Comparison of ENCODE assay signal across 9 cellular contexts in the genomic region with DNA sequence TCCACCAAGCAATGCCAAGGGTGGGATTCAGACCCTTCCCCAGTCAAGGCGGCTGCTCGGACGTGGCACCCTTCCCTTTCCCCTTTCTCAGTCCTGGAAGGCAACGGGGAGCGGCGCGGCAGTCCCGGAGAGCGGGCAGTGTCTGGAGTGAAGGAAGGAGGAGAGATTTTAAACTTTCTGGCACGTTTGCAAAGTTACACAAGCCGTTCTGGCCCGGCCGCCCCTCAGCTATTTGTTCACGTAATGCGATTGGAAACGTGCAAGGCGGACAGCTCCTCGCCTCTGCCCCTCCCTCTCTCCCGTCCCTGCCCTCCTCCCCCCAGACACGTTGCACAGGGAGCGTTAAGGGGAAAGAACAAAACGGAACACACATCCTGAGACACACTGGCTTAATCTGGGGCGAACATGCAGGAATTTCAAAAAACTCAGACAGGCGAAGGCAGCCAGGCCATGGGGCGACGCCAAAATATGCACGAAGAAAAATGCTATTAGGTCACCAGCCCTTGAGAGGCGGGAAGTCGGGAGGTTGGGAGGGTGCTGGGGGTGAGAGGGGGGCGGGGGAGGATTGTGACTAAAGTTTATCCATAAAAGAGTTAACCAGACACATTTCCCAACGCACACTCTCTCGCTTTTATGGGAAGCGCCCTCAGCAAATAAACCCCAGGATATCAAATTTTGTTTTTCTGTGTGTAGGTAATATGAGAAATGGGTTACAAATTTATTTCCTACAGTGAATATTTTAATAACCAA. TPM values are rescaled to one million over a fixed set of nuclear protein-coding genes. Genes with fewer than 3 reads are reported as not detected.
DNase-seq lines count a peak whose midpoint lies in the region; ATAC-seq and TF ChIP-seq lines count a peak whose summit lies in the region.
"Had no signal": no experiment of that assay in that cellular context is flagged by ENCODE, and none has a peak within 500 bp of the region (broad histone marks: within the 10 kb centered on the region; RNA-seq: fewer than 3 reads in every experiment).

A gene with protein sequence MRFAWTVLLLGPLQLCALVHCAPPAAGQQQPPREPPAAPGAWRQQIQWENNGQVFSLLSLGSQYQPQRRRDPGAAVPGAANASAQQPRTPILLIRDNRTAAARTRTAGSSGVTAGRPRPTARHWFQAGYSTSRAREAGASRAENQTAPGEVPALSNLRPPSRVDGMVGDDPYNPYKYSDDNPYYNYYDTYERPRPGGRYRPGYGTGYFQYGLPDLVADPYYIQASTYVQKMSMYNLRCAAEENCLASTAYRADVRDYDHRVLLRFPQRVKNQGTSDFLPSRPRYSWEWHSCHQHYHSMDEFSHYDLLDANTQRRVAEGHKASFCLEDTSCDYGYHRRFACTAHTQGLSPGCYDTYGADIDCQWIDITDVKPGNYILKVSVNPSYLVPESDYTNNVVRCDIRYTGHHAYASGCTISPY (minus strand): TSS at position 144 of the 750 bp plus-strand sequence. CDS start 274 bp downstream, outside the sequence.

- H3K27me3 Mint-ChIP-seq in GM23338 (ENCODE audit: insufficient read depth, low read depth, poor library complexity) = peaks cover 30% of the 10 kb centered on the region
- peaks cover 27% of the 10 kb centered on the region for H3K27me3 Mint-ChIP-seq in memory B cell

- H3K4me1 ChIP-seq in GM23338 (ENCODE audit: insufficient read depth) (peaks cover 14% of the 10 kb centered on the region), endocrine pancreas (ENCODE audit: control insufficient read depth, insufficient read depth, low read length) (peaks cover 3% of the 10 kb centered on the region), tibial nerve (peaks cover 0 to 46% (median 0%) of the 10 kb centered on the region in 4 donors)

- no peaks in the 10 kb centered on the region for H3K79me2 ChIP-seq in GM23338 (replicated peaks; ENCODE audit: insufficient read depth)

- H3K4me3 ChIP-seq in GM23338 (peak within 1 kb of the TSS; percentile 74), endocrine pancreas (ENCODE audit: control insufficient read depth, insufficient read depth, low read length) (peak within 1 kb of the TSS; percentile 26), tibial nerve (peak within 1 kb of the TSS; percentile 44 to 63 (median 56))
- H3K4me3 ChIP-seq: K562 had no signal

- peak within 1 kb of the TSS; percentile 99 for H2AFZ ChIP-seq in GM23338

- peak; percentile 93 for DNase-seq in AG20443 (ENCODE audit: low spot score)
- DNase-seq in GM23338 (ENCODE audit: low spot score) = peak; percentile 69
- DNase-seq in SHP77 treated with DMSO at 0.1 percent for 48 hours (lab: John Stamatoyannopoulos, UW) = peak; percentile 30
- no peak for DNase-seq in memory B cell (ENCODE audit: low spot score in 2 of 2)
- DNase-seq in tibial nerve (ENCODE audit: low spot score in 2 of 2) = peak; percentile 68 to 80
- no peak for DNase-seq in NCI-H2107 (lab: John Stamatoyannopoulos, UW)

- no peaks in the 10 kb centered on the region for H3F3A ChIP-seq in GM23338 (replicated peaks; ENCODE audit: low read depth)

- no peaks in the 10 kb centered on the region for H3K9me2 ChIP-seq in GM23338 (ENCODE audit: insufficient read depth)

- H3K9me3 Mint-ChIP-seq in GM23338 = no peaks in the 10 kb centered on the region
- no peaks in the 10 kb centered on the region for H3K9me3 Mint-ChIP-seq in memory B cell

- H3K4me2 ChIP-seq in GM23338 = peak within 1 kb of the TSS; percentile 96

- H3K4me1 Mint-ChIP-seq in GM23338 (peaks cover 22% of the 10 kb centered on the region), memory B cell (peaks cover 10% of the 10 kb centered on the region)

- TF ChIP-seq EP300 in tibial nerve (IDR thresholded peaks at IDR 0.05) = peak in 1 of 2 donors; percentile 73

- H3K9me3 ChIP-seq in endocrine pancreas (ENCODE audit: control insufficient read depth, low read length) (no peaks in the 10 kb centered on the region), tibial nerve (no peaks in the 10 kb centered on the region)

- WGBS in tibial nerve, 2 donors = 1 to 2% methylated on average over 33 of the region's 33 CpGs

- ATAC-seq in GM23338 (peak; percentile 22), memory B cell (ENCODE audit: low read depth) (no peak), GM21619 (IDR thresholded peaks at IDR 0.05; ENCODE audit: unreplicated experiment) (no peak)
- ATAC-seq: K562 had no signal

- H3K4me3 Mint-ChIP-seq in GM23338 (peak within 1 kb of the TSS; percentile 78), memory B cell (peak within 1 kb of the TSS; percentile 62)

- peak in 1 of 2 donors; percentile 36 for TF ChIP-seq POLR2A in tibial nerve (IDR thresholded peaks at IDR 0.05)

- TF ChIP-seq CTCF in GM23338 (conservative IDR thresholded peaks at IDR 0.05; ENCODE audit: low read depth in 2 of 2) = no peak
- TF ChIP-seq CTCF in tibial nerve (IDR thresholded peaks at IDR 0.05) = no peak

- no peaks in the 10 kb centered on the region for H4K20me1 ChIP-seq in GM23338 (replicated peaks; ENCODE audit: insufficient read depth)

- no peak within 1 kb of the TSS for H3K27ac ChIP-seq in GM23338 (ENCODE audit: low read depth)
- H3K27ac ChIP-seq in tibial nerve = peak within 1 kb of the TSS in 3 of 4 donors; percentile 36 to 76 (median 55)

- no peak within 1 kb of the TSS for H3K27ac Mint-ChIP-seq in GM23338
- no peak within 1 kb of the TSS for H3K27ac Mint-ChIP-seq in memory B cell

- H3K9ac ChIP-seq in endocrine pancreas (ENCODE audit: control insufficient read depth, insufficient read depth, low read length) = peak within 1 kb of the TSS; percentile 44

- H3K36me3 ChIP-seq in GM23338 (ENCODE audit: insufficient read depth) = no peaks in the 10 kb centered on the region
- H3K36me3 ChIP-seq in endocrine pancreas (ENCODE audit: control insufficient read depth, insufficient read depth, low read length) = no peaks in the 10 kb centered on the region
- H3K36me3 ChIP-seq in tibial nerve = no peaks in the 10 kb centered on the region

- H3K27me3 ChIP-seq in GM23338 (ENCODE audit: insufficient read depth) (peaks cover 40% of the 10 kb centered on the region), endocrine pancreas (ENCODE audit: control insufficient read depth, insufficient read depth, low read length) (no peaks in the 10 kb centered on the region), tibial nerve (no peaks in the 10 kb centered on the region)

- H3K36me3 Mint-ChIP-seq in GM23338 (ENCODE audit: low read depth) = no peaks in the 10 kb centered on the region
- no peaks in the 10 kb centered on the region for H3K36me3 Mint-ChIP-seq in memory B cell

TF ChIP-seq in GM23338, 12 proteins besides CTCF, POLR2A, EP300 and RAD21:
- TF ChIP-seq POLR2AphosphoS5 (IDR thresholded peaks at IDR 0.05; ENCODE audit: low read depth) = no peak; the same call in 1 of the 2 replicates
- TF ChIP-seq JUNB (IDR thresholded peaks at IDR 0.05; ENCODE audit: unreplicated experiment) = no peak
- TF ChIP-seq, protein P1, sequence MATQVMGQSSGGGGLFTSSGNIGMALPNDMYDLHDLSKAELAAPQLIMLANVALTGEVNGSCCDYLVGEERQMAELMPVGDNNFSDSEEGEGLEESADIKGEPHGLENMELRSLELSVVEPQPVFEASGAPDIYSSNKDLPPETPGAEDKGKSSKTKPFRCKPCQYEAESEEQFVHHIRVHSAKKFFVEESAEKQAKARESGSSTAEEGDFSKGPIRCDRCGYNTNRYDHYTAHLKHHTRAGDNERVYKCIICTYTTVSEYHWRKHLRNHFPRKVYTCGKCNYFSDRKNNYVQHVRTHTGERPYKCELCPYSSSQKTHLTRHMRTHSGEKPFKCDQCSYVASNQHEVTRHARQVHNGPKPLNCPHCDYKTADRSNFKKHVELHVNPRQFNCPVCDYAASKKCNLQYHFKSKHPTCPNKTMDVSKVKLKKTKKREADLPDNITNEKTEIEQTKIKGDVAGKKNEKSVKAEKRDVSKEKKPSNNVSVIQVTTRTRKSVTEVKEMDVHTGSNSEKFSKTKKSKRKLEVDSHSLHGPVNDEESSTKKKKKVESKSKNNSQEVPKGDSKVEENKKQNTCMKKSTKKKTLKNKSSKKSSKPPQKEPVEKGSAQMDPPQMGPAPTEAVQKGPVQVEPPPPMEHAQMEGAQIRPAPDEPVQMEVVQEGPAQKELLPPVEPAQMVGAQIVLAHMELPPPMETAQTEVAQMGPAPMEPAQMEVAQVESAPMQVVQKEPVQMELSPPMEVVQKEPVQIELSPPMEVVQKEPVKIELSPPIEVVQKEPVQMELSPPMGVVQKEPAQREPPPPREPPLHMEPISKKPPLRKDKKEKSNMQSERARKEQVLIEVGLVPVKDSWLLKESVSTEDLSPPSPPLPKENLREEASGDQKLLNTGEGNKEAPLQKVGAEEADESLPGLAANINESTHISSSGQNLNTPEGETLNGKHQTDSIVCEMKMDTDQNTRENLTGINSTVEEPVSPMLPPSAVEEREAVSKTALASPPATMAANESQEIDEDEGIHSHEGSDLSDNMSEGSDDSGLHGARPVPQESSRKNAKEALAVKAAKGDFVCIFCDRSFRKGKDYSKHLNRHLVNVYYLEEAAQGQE (IDR thresholded peaks at IDR 0.05; ENCODE audit: unreplicated experiment) = peak; percentile 48

RNA-seq across cellular contexts. Expression of the gene that starts here (rescaled TPM):
- 1.2 and 1.8 TPM in 2 replicates for total RNA-seq in GM23338 (2014; rRNA removed; shearing (Covaris generic))
- polyA plus RNA-seq in GM23338 (2016; fragmentation: Nextera tagmentation; extraction: Ambion mirVana) = 1.1 and 1.5 TPM in 2 replicates
- total RNA-seq in tibial nerve = 10 to 100 TPM in 3 of 4 donors, 1 to 10 TPM in 1; 7.1 to 44.3 (median 19.3) TPM

Comparison
In these comparisons a context has a peak if more than half of its experiments do, and no peak if none do; other contexts are left out.
1. DNase-seq: peak in AG20443 (single experiment), GM23338 (single experiment), SHP77 treated with DMSO at 0.1 percent for 48 hours (single experiment) and tibial nerve (2 of 2); none in memory B cell (0 of 2) and NCI-H2107 (single experiment).
2. Peak in every context shown above with its lines, with median percentiles within 50 percentile points of each other: H3K4me3 ChIP-seq.